In genomic region chr11:17102447-17102846, GRCh38 we compare ENCODE assay signal across 23 cellular contexts.
A peak's percentile ranks its signal among the peaks of the same experiment; 100 is the strongest.
DNase-seq lines count a peak whose midpoint lies in the region; ATAC-seq and TF ChIP-seq lines count a peak whose summit lies in the region.
"Had no signal": no experiment of that assay in that cellular context is flagged by ENCODE, and none has a peak within 500 bp of the region (broad histone marks: within the 10 kb centered on the region; RNA-seq: fewer than 3 reads in every experiment).

No MANE protein-coding gene starts in this region.

- ATAC-seq in HG03135 (IDR thresholded peaks at IDR 0.05; ENCODE audit: unreplicated experiment) (no peak), HG02588 (IDR thresholded peaks at IDR 0.05; ENCODE audit: unreplicated experiment) (no peak)
- ATAC-seq: CD8-positive, alpha-beta T cell; Panc1 had no signal

- H3K4me3 ChIP-seq in cardiac fibroblast (replicated peaks in 1 of 2; ENCODE audit: low read depth in 2 of 2, low read length in 2 of 2): no peak overlapping the region
- H3K4me3 ChIP-seq: BLaER1 treated with 17β-estradiol and CSF1 and Interleukin-3, amounts not matched to agents 10 nM and 100 nM had no signal

- TF ChIP-seq CTCF in cardiac fibroblast (IDR thresholded peaks at IDR 0.05; ENCODE audit: low read depth, low read length): no peak

- peak; percentile 8 for DNase-seq in GM04503 (ENCODE audit: low read depth)
- DNase-seq in MV-4-11 (lab: John Stamatoyannopoulos, UW): peak; percentile 54
- DNase-seq in cardiac fibroblast (ENCODE audit: low read depth in 2 of 2): peak; percentile 16 to 34
- peak; percentile 21 for DNase-seq in fibroblast of the conjunctiva (ENCODE audit: low read depth)
- DNase-seq in NCI-H2196 (lab: John Stamatoyannopoulos, UW; ENCODE audit: unreplicated experiment): no peak
- DNase-seq: CD8-positive, alpha-beta T cell; DND-41; H7; HFFc6; Karpas-422; NCI-H1105; NCI-H146; NCI-H2029; NCI-H345; NCI-H524; NCI-H774; NK-92 treated with Interleukin-12 subunit alpha and Interleukin-12 subunit beta, amount 100 ng/mL, for 24 hours; SIG-M5; SK-N-SH had no signal
